9 cellular contexts compared by ENCODE assay signal in the genomic region with DNA sequence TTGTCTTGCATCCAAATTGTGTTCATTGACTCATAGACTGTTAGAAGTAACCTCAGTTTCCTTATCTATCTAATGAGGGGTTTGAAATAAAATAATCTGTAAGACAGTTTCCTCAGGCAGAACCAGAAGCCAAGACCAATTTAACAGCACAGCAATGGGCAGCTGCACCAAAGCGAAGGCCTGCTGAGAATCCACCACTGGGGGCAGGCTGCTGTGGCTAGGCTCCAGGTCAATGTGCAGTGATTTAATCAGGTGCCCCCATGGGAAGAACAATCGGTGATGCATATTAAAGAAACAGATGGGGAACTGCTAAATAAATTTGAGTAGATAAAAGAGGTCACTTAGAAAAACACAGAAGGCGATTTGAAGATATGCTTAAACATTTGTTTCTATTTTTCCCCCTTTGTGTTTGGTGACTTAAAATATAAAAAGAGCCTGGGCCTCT. TPM values are rescaled to one million over a fixed set of nuclear protein-coding genes. Genes with fewer than 3 reads are reported as not detected.
DNase-seq lines count a peak whose midpoint lies in the region; ATAC-seq and TF ChIP-seq lines count a peak whose summit lies in the region.
"Had no signal": no experiment of that assay in that cellular context is flagged by ENCODE, and none has a peak within 500 bp of the region (broad histone marks: within the 10 kb centered on the region; RNA-seq: fewer than 3 reads in every experiment).

No MANE protein-coding gene starts in this region.

- no peaks in the 10 kb centered on the region for H3K27me3 Mint-ChIP-seq in activated CD4-positive, alpha-beta T cell treated with anti-CD3 and anti-CD28 coated beads for 36 hours
- no peaks in the 10 kb centered on the region for H3K27me3 Mint-ChIP-seq in activated CD4-positive, alpha-beta T cell treated with anti-CD3 and anti-CD28 coated beads, Interleukin-2, amount 10 ng/mL, durations not matched to agents 24 days and 14 days
- H3K27me3 Mint-ChIP-seq: stimulated activated naive CD8-positive, alpha-beta T cell treated with anti-CD3 and anti-CD28 coated beads, Interleukin-15, Interleukin-2, amounts not matched to agents 100 ng/mL and 50 ng/mL, for 24 hours had no signal

- H3K4me3 ChIP-seq in PC-3 (ENCODE audit: low read length) (no peak overlapping the region), testis (no peak overlapping the region)

- no peaks in the 10 kb centered on the region for H3K9me3 Mint-ChIP-seq in activated CD4-positive, alpha-beta T cell treated with anti-CD3 and anti-CD28 coated beads for 36 hours (ENCODE audit: low read depth)
- H3K9me3 Mint-ChIP-seq in activated CD4-positive, alpha-beta T cell treated with anti-CD3 and anti-CD28 coated beads, Interleukin-2, amount 10 ng/mL, durations not matched to agents 24 days and 14 days, result no peaks in the 10 kb centered on the region
- H3K9me3 Mint-ChIP-seq in activated naive CD4-positive, alpha-beta T cell treated with anti-CD3 and anti-CD28 coated beads, Interleukin-2, amount 50 U/mL, for 72 hours, result no peaks in the 10 kb centered on the region
- H3K9me3 Mint-ChIP-seq: stimulated activated naive CD8-positive, alpha-beta T cell treated with anti-CD3 and anti-CD28 coated beads, Interleukin-15, Interleukin-2, amounts not matched to agents 100 ng/mL and 50 ng/mL, for 24 hours had no signal

- TF ChIP-seq POLR2A in testis (IDR thresholded peaks at IDR 0.05), result no peak

- peak; percentile 25 for DNase-seq in activated CD4-positive, alpha-beta T cell treated with anti-CD3 and anti-CD28 coated beads for 36 hours
- DNase-seq in activated CD4-positive, alpha-beta T cell treated with anti-CD3 and anti-CD28 coated beads, Interleukin-2, amount 10 ng/mL, durations not matched to agents 24 days and 14 days, result no peak
- DNase-seq in PC-3 (peak; percentile 49), germinal center (ENCODE audit: low spot score) (peak; percentile 71), testis (peak; percentile 42), GM19240 (ENCODE audit: insufficient read length, low spot score) (no peak)
- no peak for DNase-seq in activated naive CD4-positive, alpha-beta T cell treated with anti-CD3 and anti-CD28 coated beads, Interleukin-2, amount 50 U/mL, for 72 hours (ENCODE audit: low spot score in 2 of 2)

- H3K4me2 ChIP-seq in PC-3 (ENCODE audit: low read length), result no peak overlapping the region

- no peak overlapping the region for H3K9ac ChIP-seq in PC-3 (ENCODE audit: low read length)

- 63 to 75% methylated on average over 3 of the region's 3 CpGs for WGBS in testis, 2 donors

- H3K4me1 ChIP-seq in PC-3 (ENCODE audit: insufficient read depth, low read length) (peaks cover 11% of the 10 kb centered on the region), testis (no peaks in the 10 kb centered on the region)

- POLR2A ChIA-PET in activated CD4-positive, alpha-beta T cell treated with anti-CD3 and anti-CD28 coated beads for 36 hours (lab: Charles Lee), result no interaction called here
- POLR2A ChIA-PET in PC-3 (lab: Charles Lee; ENCODE audit: unreplicated experiment), result no interaction called here

- CTCF ChIA-PET in activated CD4-positive, alpha-beta T cell treated with anti-CD3 and anti-CD28 coated beads for 36 hours (lab: Charles Lee), result interaction anchor here (0.7 to 1.4 kb wide), 3 partner anchors 21 to 215 kb away, joined by 3 read pairs; no protein-coding TSS in a partner anchor
- CTCF ChIA-PET in PC-3 (lab: Charles Lee), result no interaction called here

- H3K4me3 Mint-ChIP-seq in activated CD4-positive, alpha-beta T cell treated with anti-CD3 and anti-CD28 coated beads for 36 hours, result no peak overlapping the region
- no peak overlapping the region for H3K4me3 Mint-ChIP-seq in activated CD4-positive, alpha-beta T cell treated with anti-CD3 and anti-CD28 coated beads, Interleukin-2, amount 10 ng/mL, durations not matched to agents 24 days and 14 days
- H3K4me3 Mint-ChIP-seq: stimulated activated naive CD8-positive, alpha-beta T cell treated with anti-CD3 and anti-CD28 coated beads, Interleukin-15, Interleukin-2, amounts not matched to agents 100 ng/mL and 50 ng/mL, for 24 hours had no signal

- H3K36me3 ChIP-seq in PC-3 (ENCODE audit: low read depth, low read length) (no peaks in the 10 kb centered on the region), testis (ENCODE audit: low read depth, missing control alignments) (no peaks in the 10 kb centered on the region)

- no peak overlapping the region for H3K27ac Mint-ChIP-seq in activated CD4-positive, alpha-beta T cell treated with anti-CD3 and anti-CD28 coated beads for 36 hours
- no peak overlapping the region for H3K27ac Mint-ChIP-seq in activated CD4-positive, alpha-beta T cell treated with anti-CD3 and anti-CD28 coated beads, Interleukin-2, amount 10 ng/mL, durations not matched to agents 24 days and 14 days
- no peak overlapping the region for H3K27ac Mint-ChIP-seq in activated naive CD4-positive, alpha-beta T cell treated with anti-CD3 and anti-CD28 coated beads, Interleukin-2, amount 50 U/mL, for 72 hours
- H3K27ac Mint-ChIP-seq: stimulated activated naive CD8-positive, alpha-beta T cell treated with anti-CD3 and anti-CD28 coated beads, Interleukin-15, Interleukin-2, amounts not matched to agents 100 ng/mL and 50 ng/mL, for 24 hours had no signal

- no TSS peak for BruUV-seq in PC-3 (replicated peaks; lab: Mats Ljungman, UMichigan)

- no peaks in the 10 kb centered on the region for H3K9me2 ChIP-seq in PC-3 (replicated peaks; ENCODE audit: low read length)

- H3K9me3 ChIP-seq in PC-3 (ENCODE audit: low read length) (no peaks in the 10 kb centered on the region), testis (no peaks in the 10 kb centered on the region)

- H2AFZ ChIP-seq in PC-3 (ENCODE audit: low read length), result no peak overlapping the region

- peaks cover 10% of the 10 kb centered on the region for H3K36me3 Mint-ChIP-seq in activated CD4-positive, alpha-beta T cell treated with anti-CD3 and anti-CD28 coated beads for 36 hours (ENCODE audit: low read depth)
- peaks cover 1% of the 10 kb centered on the region for H3K36me3 Mint-ChIP-seq in activated CD4-positive, alpha-beta T cell treated with anti-CD3 and anti-CD28 coated beads, Interleukin-2, amount 10 ng/mL, durations not matched to agents 24 days and 14 days (ENCODE audit: low read depth)
- peaks cover 0 to 7% of the 10 kb centered on the region in 2 donors for H3K36me3 Mint-ChIP-seq in activated naive CD4-positive, alpha-beta T cell treated with anti-CD3 and anti-CD28 coated beads, Interleukin-2, amount 50 U/mL, for 72 hours

- no peaks in the 10 kb centered on the region for H3F3A ChIP-seq in PC-3 (ENCODE audit: low read length, unreplicated experiment)

- intact Hi-C loops in activated CD4-positive, alpha-beta T cell treated with anti-CD3 and anti-CD28 coated beads for 36 hours (cut with DNase I, micrococcal nuclease), result no loop called here
- intact Hi-C loops in activated CD4-positive, alpha-beta T cell treated with anti-CD3 and anti-CD28 coated beads, Interleukin-2, amount 10 ng/mL, durations not matched to agents 24 days and 14 days (cut with micrococcal nuclease), result no loop called here
- intact Hi-C loops in PC-3 (cut with micrococcal nuclease), result no loop called here
- intact Hi-C loops in testis (cut with DNase I; ENCODE audit: low total_unique reads), result no loop called here

- H3K27ac ChIP-seq in PC-3 (ENCODE audit: low read length) (no peak overlapping the region), testis (no peak overlapping the region)

- TF ChIP-seq CTCF in PC-3 (conservative IDR thresholded peaks at IDR 0.05; ENCODE audit: low read depth, low read length) (peak; percentile 67), testis (IDR thresholded peaks at IDR 0.05) (peak in 1 of 3 experiments; percentile 41)

- no peaks in the 10 kb centered on the region for H4K20me1 ChIP-seq in PC-3 (ENCODE audit: low read length)

- no peaks in the 10 kb centered on the region for H3K79me2 ChIP-seq in PC-3 (ENCODE audit: low read length)

- ATAC-seq in activated CD4-positive, alpha-beta T cell treated with anti-CD3 and anti-CD28 coated beads for 36 hours, result no peak
- ATAC-seq in PC-3 (peak; percentile 60; the same call in 1 of the 2 replicates), GM21515 (IDR thresholded peaks at IDR 0.05; ENCODE audit: unreplicated experiment) (no peak)
- ATAC-seq in activated naive CD4-positive, alpha-beta T cell treated with anti-CD3 and anti-CD28 coated beads, Interleukin-2, amount 50 U/mL, for 72 hours, result no peak

- H3K27me3 ChIP-seq in PC-3 (ENCODE audit: low read length) (no peaks in the 10 kb centered on the region), testis (no peaks in the 10 kb centered on the region)

- no peaks in the 10 kb centered on the region for H3K4me1 Mint-ChIP-seq in activated CD4-positive, alpha-beta T cell treated with anti-CD3 and anti-CD28 coated beads for 36 hours
- peaks cover 4% of the 10 kb centered on the region for H3K4me1 Mint-ChIP-seq in activated CD4-positive, alpha-beta T cell treated with anti-CD3 and anti-CD28 coated beads, Interleukin-2, amount 10 ng/mL, durations not matched to agents 24 days and 14 days

RNA-seq across cellular contexts. Expression of a gene that starts 28.0 kb away (rescaled TPM):
- total RNA-seq in activated CD4-positive, alpha-beta T cell treated with anti-CD3 and anti-CD28 coated beads for 36 hours, result 10 to 100 TPM; 52.4 to 55.7 TPM
- total RNA-seq in activated CD4-positive, alpha-beta T cell treated with anti-CD3 and anti-CD28 coated beads, Interleukin-2, amount 10 ng/mL, durations not matched to agents 24 days and 14 days, result 60.8 and 66.6 TPM in 2 replicates
- 35.5 and 43.9 TPM in 2 replicates for total RNA-seq in PC-3 (2014; rRNA removed)
- total RNA-seq in testis, result 10 to 100 TPM; 15.6 to 16.6 TPM
- 21.2 TPM for polyA plus RNA-seq in testis (ENCODE audit: insufficient read depth, low read depth, low replicate concordance)
- 10 to 100 TPM; 53.9 to 56.3 TPM for total RNA-seq in activated naive CD4-positive, alpha-beta T cell treated with anti-CD3 and anti-CD28 coated beads, Interleukin-2, amount 50 U/mL, for 72 hours

RNA-seq across cellular contexts. Expression of a gene that starts 50.0 kb away (rescaled TPM):
- total RNA-seq in activated CD4-positive, alpha-beta T cell treated with anti-CD3 and anti-CD28 coated beads for 36 hours, result 1 to 10 TPM; 5.4 to 6.9 TPM
- total RNA-seq in activated CD4-positive, alpha-beta T cell treated with anti-CD3 and anti-CD28 coated beads, Interleukin-2, amount 10 ng/mL, durations not matched to agents 24 days and 14 days, result 4.0 and 4.6 TPM in 2 replicates
- total RNA-seq in PC-3 (2014; rRNA removed) (0.95 and 1.4 TPM in 2 replicates), testis (1 to 10 TPM; 5.8 to 5.9 TPM)
- 6.4 TPM for polyA plus RNA-seq in testis (ENCODE audit: insufficient read depth, low read depth, low replicate concordance)
- 1 to 10 TPM; 2.8 to 3.6 TPM for total RNA-seq in activated naive CD4-positive, alpha-beta T cell treated with anti-CD3 and anti-CD28 coated beads, Interleukin-2, amount 50 U/mL, for 72 hours

Comparison
In these comparisons a context has a peak if more than half of its experiments do, and no peak if none do; other contexts are left out.
1. DNase-seq: peak in activated CD4-positive, alpha-beta T cell treated with anti-CD3 and anti-CD28 coated beads for 36 hours (single experiment), PC-3 (single experiment), germinal center (single experiment) and testis (single experiment); none in activated CD4-positive, alpha-beta T cell treated with anti-CD3 and anti-CD28 coated beads, Interleukin-2, amount 10 ng/mL, durations not matched to agents 24 days and 14 days (single experiment), GM19240 (single experiment) and activated naive CD4-positive, alpha-beta T cell treated with anti-CD3 and anti-CD28 coated beads, Interleukin-2, amount 50 U/mL, for 72 hours (0 of 2).